ENCODE assay signal across 10 cellular contexts in genomic region chr19:56348289-56348877, GRCh38. TPM values are rescaled to one million over a fixed set of nuclear protein-coding genes. Genes with fewer than 3 reads are reported as not detected.
DNase-seq lines count a peak whose midpoint lies in the region; ATAC-seq, FAIRE-seq and TF ChIP-seq lines count a peak whose summit lies in the region.
"Had no signal": no experiment of that assay in that cellular context is flagged by ENCODE, and none has a peak within 500 bp of the region (broad histone marks: within the 10 kb centered on the region; RNA-seq: fewer than 3 reads in every experiment).

No MANE protein-coding gene starts in this region.

- no peak overlapping the region for H3K14ac ChIP-seq in IMR-90 (replicated peaks; ENCODE audit: low read depth, low read length)

- peaks cover 1% of the 10 kb centered on the region for H3K27me3 Mint-ChIP-seq in activated T-cell treated with anti-CD3 and anti-CD28 coated beads, Interleukin-2, amount 50 U/mL, for 24 hours
- no peaks in the 10 kb centered on the region for H3K27me3 Mint-ChIP-seq in activated CD4-positive, alpha-beta memory T cell treated with anti-CD3 and anti-CD28 coated beads for 36 hours
- no peaks in the 10 kb centered on the region for H3K27me3 Mint-ChIP-seq in progenitor cell of endocrine pancreas
- no peaks in the 10 kb centered on the region for H3K27me3 Mint-ChIP-seq in naive thymus-derived CD8-positive, alpha-beta T cell

- H3K4me3 ChIP-seq in IMR-90 (ENCODE audit: insufficient read depth, low read depth, low read length) (no peak overlapping the region), pancreas (no peak overlapping the region)

- H2BK5ac ChIP-seq in IMR-90 (ENCODE audit: low read depth, low read length, poor library complexity, severe bottlenecking): no peak overlapping the region

- no peak overlapping the region for H3K4me2 ChIP-seq in IMR-90 (ENCODE audit: low read depth, low read length)

- dilution Hi-C loops in IMR-90 (cut with HindIII; ENCODE audit: low sequenced_read_pairs, unreplicated experiment): no loop called here

- no CpG with 5 or more reads among the region's 5 CpGs for WGBS in IMR-90 (ENCODE audit: extremely low coverage in 2 of 2, insufficient read length in 1 of 2), 2 experiments
- WGBS in pancreas, 2 donors: 49 to 57% methylated on average over 5 of the region's 5 CpGs

- no peak overlapping the region for H3K18ac ChIP-seq in IMR-90 (ENCODE audit: low read depth, low read length)

- no peaks in the 10 kb centered on the region for H3K36me3 ChIP-seq in IMR-90 (ENCODE audit: control insufficient read depth, insufficient read depth, low read length)
- H3K36me3 ChIP-seq in pancreas: no peaks in the 10 kb centered on the region
- H3K36me3 ChIP-seq: neutrophil had no signal

- no peak for ATAC-seq in IMR-90 (ENCODE audit: low read depth)
- ATAC-seq in pancreas: no peak
- ATAC-seq in naive thymus-derived CD8-positive, alpha-beta T cell: no peak
- ATAC-seq: stimulated activated effector memory CD8-positive, alpha-beta T cell treated with anti-CD3 and anti-CD28 coated beads, Interleukin-12 subunit alpha, Interleukin-12 subunit beta, amount 100 ng/mL, for 72 hours had no signal

- H3K9me3 Mint-ChIP-seq in activated T-cell treated with anti-CD3 and anti-CD28 coated beads, Interleukin-2, amount 50 U/mL, for 24 hours: no peaks in the 10 kb centered on the region
- H3K9me3 Mint-ChIP-seq in activated CD4-positive, alpha-beta memory T cell treated with anti-CD3 and anti-CD28 coated beads for 36 hours: no peaks in the 10 kb centered on the region
- H3K9me3 Mint-ChIP-seq in progenitor cell of endocrine pancreas (ENCODE audit: low read depth): peaks cover 13% of the 10 kb centered on the region
- peaks cover 0 to 2% (median 0%) of the 10 kb centered on the region in 9 donors for H3K9me3 Mint-ChIP-seq in naive thymus-derived CD8-positive, alpha-beta T cell
- H3K9me3 Mint-ChIP-seq: stimulated activated effector memory CD8-positive, alpha-beta T cell treated with anti-CD3 and anti-CD28 coated beads, Interleukin-12 subunit alpha, Interleukin-12 subunit beta, amount 100 ng/mL, for 72 hours had no signal

- H4K20me1 ChIP-seq in IMR-90 (ENCODE audit: insufficient read depth, low read length): no peaks in the 10 kb centered on the region

- H3K79me1 ChIP-seq in IMR-90 (ENCODE audit: low read depth in 1 of 2, low read length in 2 of 2): no peaks in the 10 kb centered on the region

- no peak overlapping the region for H3K4ac ChIP-seq in IMR-90 (ENCODE audit: low read depth, low read length)

- TF ChIP-seq CTCF in IMR-90 (conservative IDR thresholded peaks at IDR 0.05; ENCODE audit: low read depth, low read length) (0 out of 2 replicates have a peak, but pooled peaks have one; percentile 11), progenitor cell of endocrine pancreas (IDR thresholded peaks at IDR 0.05; ENCODE audit: unreplicated experiment) (peak; percentile 30), pancreas (IDR thresholded peaks at IDR 0.05) (no peak)

- no peak overlapping the region for H2BK20ac ChIP-seq in IMR-90 (ENCODE audit: low read depth, low read length)

- in situ Hi-C loops in IMR-90 (cut with MboI; ENCODE audit: low sequenced_read_pairs): loop anchor here (10.0 kb wide), 1 partner anchor 284 kb away; no protein-coding TSS in a partner anchor

- DNase-seq in activated T-cell treated with anti-CD3 and anti-CD28 coated beads for 24 hours (ENCODE audit: low read depth) (peak; percentile 10), IMR-90 (no peak), progenitor cell of endocrine pancreas (ENCODE audit: low spot score, unreplicated experiment) (no peak), pancreas (no peak), middle frontal gyrus (ENCODE audit: extremely low spot score, low spot score) (no peak)
- DNase-seq in activated T-cell treated with anti-CD3 and anti-CD28 coated beads, Interleukin-2, amount 50 U/mL, for 24 hours: no peak
- peak; percentile 20 for DNase-seq in activated CD4-positive, alpha-beta memory T cell treated with anti-CD3 and anti-CD28 coated beads for 36 hours
- no peak for DNase-seq in naive thymus-derived CD8-positive, alpha-beta T cell

- no peak overlapping the region for H2BK120ac ChIP-seq in IMR-90 (ENCODE audit: low read depth, low read length)

- H3K36me3 Mint-ChIP-seq in activated T-cell treated with anti-CD3 and anti-CD28 coated beads, Interleukin-2, amount 50 U/mL, for 24 hours (ENCODE audit: low read depth): no peaks in the 10 kb centered on the region
- no peaks in the 10 kb centered on the region for H3K36me3 Mint-ChIP-seq in activated CD4-positive, alpha-beta memory T cell treated with anti-CD3 and anti-CD28 coated beads for 36 hours
- H3K36me3 Mint-ChIP-seq in progenitor cell of endocrine pancreas (ENCODE audit: insufficient read depth): no peaks in the 10 kb centered on the region
- H3K36me3 Mint-ChIP-seq in naive thymus-derived CD8-positive, alpha-beta T cell: peaks cover 0 to under 1% (median 0%) of the 10 kb centered on the region in 3 donors
- H3K36me3 Mint-ChIP-seq: stimulated activated effector memory CD8-positive, alpha-beta T cell treated with anti-CD3 and anti-CD28 coated beads, Interleukin-12 subunit alpha, Interleukin-12 subunit beta, amount 100 ng/mL, for 72 hours had no signal

- H3K23ac ChIP-seq in IMR-90 (ENCODE audit: low read depth, low read length): no peak overlapping the region

- no peak overlapping the region for H4K5ac ChIP-seq in IMR-90 (ENCODE audit: low read depth, low read length)

- H3K27ac Mint-ChIP-seq in activated T-cell treated with anti-CD3 and anti-CD28 coated beads, Interleukin-2, amount 50 U/mL, for 24 hours: no peak overlapping the region
- no peak overlapping the region for H3K27ac Mint-ChIP-seq in activated CD4-positive, alpha-beta memory T cell treated with anti-CD3 and anti-CD28 coated beads for 36 hours
- no peak overlapping the region for H3K27ac Mint-ChIP-seq in progenitor cell of endocrine pancreas
- no peak overlapping the region for H3K27ac Mint-ChIP-seq in naive thymus-derived CD8-positive, alpha-beta T cell
- H3K27ac Mint-ChIP-seq: stimulated activated effector memory CD8-positive, alpha-beta T cell treated with anti-CD3 and anti-CD28 coated beads, Interleukin-12 subunit alpha, Interleukin-12 subunit beta, amount 100 ng/mL, for 72 hours had no signal

- H2AK5ac ChIP-seq in IMR-90 (ENCODE audit: low read depth, low read length): no peak overlapping the region

- H3K4me3 Mint-ChIP-seq in activated T-cell treated with anti-CD3 and anti-CD28 coated beads, Interleukin-2, amount 50 U/mL, for 24 hours: no peak overlapping the region
- H3K4me3 Mint-ChIP-seq in activated CD4-positive, alpha-beta memory T cell treated with anti-CD3 and anti-CD28 coated beads for 36 hours: no peak overlapping the region
- no peak overlapping the region for H3K4me3 Mint-ChIP-seq in progenitor cell of endocrine pancreas (ENCODE audit: low read depth)
- no peak overlapping the region for H3K4me3 Mint-ChIP-seq in naive thymus-derived CD8-positive, alpha-beta T cell
- H3K4me3 Mint-ChIP-seq: stimulated activated effector memory CD8-positive, alpha-beta T cell treated with anti-CD3 and anti-CD28 coated beads, Interleukin-12 subunit alpha, Interleukin-12 subunit beta, amount 100 ng/mL, for 72 hours had no signal

- H3K9ac ChIP-seq in IMR-90 (ENCODE audit: low read depth, low read length): no peak overlapping the region

- no TSS peak for BruUV-seq in IMR-90 (replicated peaks; lab: Mats Ljungman, UMichigan)

- no peak for FAIRE-seq in pancreas (lab: Jason Lieb, UNC)

- peaks cover 1% of the 10 kb centered on the region for H3K4me1 Mint-ChIP-seq in activated T-cell treated with anti-CD3 and anti-CD28 coated beads, Interleukin-2, amount 50 U/mL, for 24 hours (ENCODE audit: low read depth)
- no peaks in the 10 kb centered on the region for H3K4me1 Mint-ChIP-seq in activated CD4-positive, alpha-beta memory T cell treated with anti-CD3 and anti-CD28 coated beads for 36 hours (ENCODE audit: low read depth)
- H3K4me1 Mint-ChIP-seq in progenitor cell of endocrine pancreas (ENCODE audit: low read depth): no peaks in the 10 kb centered on the region
- peaks cover 0 to 2% (median 0%) of the 10 kb centered on the region in 4 donors for H3K4me1 Mint-ChIP-seq in naive thymus-derived CD8-positive, alpha-beta T cell
- H3K4me1 Mint-ChIP-seq: stimulated activated effector memory CD8-positive, alpha-beta T cell treated with anti-CD3 and anti-CD28 coated beads, Interleukin-12 subunit alpha, Interleukin-12 subunit beta, amount 100 ng/mL, for 72 hours had no signal

- no peak for TF ChIP-seq POLR2A in IMR-90 (IDR thresholded peaks at IDR 0.05; ENCODE audit: low read depth, low read length)

- H3K9me1 ChIP-seq in IMR-90 (ENCODE audit: insufficient read depth, low read length): no peaks in the 10 kb centered on the region

- intact Hi-C loops in IMR-90 (cut with micrococcal nuclease) (no loop called here), pancreas (cut with DNase I) (no loop called here)
- intact Hi-C loops in activated CD4-positive, alpha-beta memory T cell treated with anti-CD3 and anti-CD28 coated beads for 36 hours (cut with micrococcal nuclease): no loop called here

- no peaks in the 10 kb centered on the region for H3K27me3 ChIP-seq in IMR-90 (ENCODE audit: control insufficient read depth, insufficient read depth, low read length)
- no peaks in the 10 kb centered on the region for H3K27me3 ChIP-seq in pancreas
- H3K27me3 ChIP-seq: neutrophil had no signal

- no peak overlapping the region for H2BK15ac ChIP-seq in IMR-90 (ENCODE audit: low read depth, low read length)

- peaks cover 4% of the 10 kb centered on the region; the same call in 1 of the 2 replicates for H3K9me3 ChIP-seq in IMR-90 (ENCODE audit: control insufficient read depth, insufficient read depth, low read length)
- no peaks in the 10 kb centered on the region for H3K9me3 ChIP-seq in pancreas
- H3K9me3 ChIP-seq: neutrophil had no signal

- no peak overlapping the region for H3K56ac ChIP-seq in IMR-90 (ENCODE audit: extremely low read depth, insufficient read depth, low read length)

- TF ChIP-seq RAD21 in IMR-90 (IDR thresholded peaks at IDR 0.05; ENCODE audit: low read length): no peak

- H4K91ac ChIP-seq in IMR-90 (ENCODE audit: insufficient read depth, low read depth, low read length): no peak overlapping the region

- H2AK9ac ChIP-seq in IMR-90 (replicated peaks; ENCODE audit: low read depth, low read length, poor library complexity): no peak overlapping the region

- no peak overlapping the region for H2AFZ ChIP-seq in IMR-90 (replicated peaks; ENCODE audit: low read length, poor library complexity)

- H3K4me1 ChIP-seq in IMR-90 (ENCODE audit: control insufficient read depth, insufficient read depth, low read length): no peaks in the 10 kb centered on the region
- H3K4me1 ChIP-seq in pancreas: no peaks in the 10 kb centered on the region

- H4K8ac ChIP-seq in IMR-90 (ENCODE audit: low read depth in 2 of 2, low read length in 2 of 2): no peak overlapping the region

- H3K27ac ChIP-seq in IMR-90 (ENCODE audit: insufficient read depth, low read length) (no peak overlapping the region), pancreas (no peak overlapping the region)
- H3K27ac ChIP-seq: neutrophil had no signal

- POLR2A ChIA-PET in IMR-90 (lab: Charles Lee; ENCODE audit: unreplicated experiment): no interaction called here
- POLR2A ChIA-PET in activated CD4-positive, alpha-beta memory T cell treated with anti-CD3 and anti-CD28 coated beads for 36 hours (lab: Charles Lee): interaction anchor here (0.5 kb wide), 1 partner anchor 294 kb away, joined by 3 read pairs; no protein-coding TSS in a partner anchor
- POLR2A ChIA-PET in naive thymus-derived CD8-positive, alpha-beta T cell (lab: Charles Lee): no interaction called here

- CTCF ChIA-PET in IMR-90 (lab: Yijun Ruan, JAX): interaction anchor here (0.6 to 0.9 kb wide), 3 partner anchors 13 to 95 kb away, joined by 3 to 4 read pairs (median 3); no protein-coding TSS in a partner anchor
- CTCF ChIA-PET in activated CD4-positive, alpha-beta memory T cell treated with anti-CD3 and anti-CD28 coated beads for 36 hours (lab: Charles Lee): interaction anchor here (0.6 to 3.4 kb wide), 20 partner anchors 10 to 1540 kb away, joined by 3 to 33 read pairs (median 3); no protein-coding TSS in a partner anchor

RNA-seq across cellular contexts. Expression of gene ZSCAN5A, which starts 33.7 kb away (rescaled TPM):
- 3.6 and 4.3 TPM in 2 replicates for total RNA-seq in IMR-90 (2012; rRNA removed)
- 5.0 and 7.5 TPM in 2 replicates for polyA plus RNA-seq in IMR-90 (2012; rRNA removed)
- 2.5 and 4.1 TPM in 2 replicates for polyA plus RNA-seq in IMR-90 (2012; cell fraction: cytosol; rRNA removed)
- 2.0 and 4.5 TPM in 2 replicates for polyA plus RNA-seq in IMR-90 (2012; cell fraction: nucleus; rRNA removed; ENCODE audit: low replicate concordance)
- total RNA-seq in activated CD4-positive, alpha-beta memory T cell treated with anti-CD3 and anti-CD28 coated beads for 36 hours: 1 to 10 TPM; 4.5 to 5.2 TPM
- total RNA-seq in progenitor cell of endocrine pancreas: 15.3 and 19.1 TPM in 2 replicates
- 1 to 10 TPM; 4.8 to 8.1 (median 6.2) TPM for total RNA-seq in pancreas
- 1 to 10 TPM; 4.4 to 5.0 TPM for polyA plus RNA-seq in pancreas
- total RNA-seq in naive thymus-derived CD8-positive, alpha-beta T cell: 10 to 100 TPM; 12.3 to 12.4 TPM
- 1 to 10 TPM; 7.4 to 8.9 (median 7.4) TPM for polyA plus RNA-seq in naive thymus-derived CD8-positive, alpha-beta T cell

RNA-seq across cellular contexts. Expression of gene ZNF582, which starts 45.0 kb away (rescaled TPM):
- 1.7 and 1.8 TPM in 2 replicates for total RNA-seq in IMR-90 (2012; rRNA removed)
- 1.6 and 1.9 TPM in 2 replicates for polyA plus RNA-seq in IMR-90 (2012; rRNA removed)
- polyA plus RNA-seq in IMR-90 (2012; cell fraction: cytosol; rRNA removed): 0.76 and 0.88 TPM in 2 replicates
- 0.67 and 2.1 TPM in 2 replicates for polyA plus RNA-seq in IMR-90 (2012; cell fraction: nucleus; rRNA removed; ENCODE audit: low replicate concordance)
- total RNA-seq in activated CD4-positive, alpha-beta memory T cell treated with anti-CD3 and anti-CD28 coated beads for 36 hours: under 1 TPM; 0.58 to 0.71 TPM
- 6.6 and 8.0 TPM in 2 replicates for total RNA-seq in progenitor cell of endocrine pancreas
- total RNA-seq in pancreas: 1 to 10 TPM; 1.2 to 2.0 (median 1.8) TPM
- polyA plus RNA-seq in pancreas: 1 to 10 TPM; 1.6 to 2.6 TPM
- 1 to 10 TPM; 5.8 to 7.1 TPM for total RNA-seq in naive thymus-derived CD8-positive, alpha-beta T cell
- polyA plus RNA-seq in naive thymus-derived CD8-positive, alpha-beta T cell: 1 to 10 TPM; 5.6 to 6.8 (median 6.5) TPM

RNA-seq across cellular contexts. Expression of gene ZNF583, which starts 55.7 kb away (rescaled TPM):
- 5.4 and 6.9 TPM in 2 replicates for total RNA-seq in IMR-90 (2012; rRNA removed)
- polyA plus RNA-seq in IMR-90 (2012; rRNA removed): 1.9 and 2.8 TPM in 2 replicates
- 0.46 and 0.47 TPM in 2 replicates for polyA plus RNA-seq in IMR-90 (2012; cell fraction: cytosol; rRNA removed)
- 0.45 and 4.9 TPM in 2 replicates for polyA plus RNA-seq in IMR-90 (2012; cell fraction: nucleus; rRNA removed; ENCODE audit: low replicate concordance)
- 1 to 10 TPM; 1.6 to 1.8 TPM for total RNA-seq in activated CD4-positive, alpha-beta memory T cell treated with anti-CD3 and anti-CD28 coated beads for 36 hours
- 10.1 and 11.3 TPM in 2 replicates for total RNA-seq in progenitor cell of endocrine pancreas
- 1 to 10 TPM; 1.7 to 3.4 (median 2.3) TPM for total RNA-seq in pancreas
- polyA plus RNA-seq in pancreas: 1 to 10 TPM in 1 of 2 donors, under 1 TPM in 1; 0.84 to 1.9 TPM
- 10 to 100 TPM; 12.1 to 13.5 TPM for total RNA-seq in naive thymus-derived CD8-positive, alpha-beta T cell
- polyA plus RNA-seq in naive thymus-derived CD8-positive, alpha-beta T cell: 10 to 100 TPM; 14.0 to 17.3 (median 14.5) TPM

Comparison
In these comparisons a context has a peak if more than half of its experiments do, and no peak if none do; other contexts are left out.
1. DNase-seq: peak in activated T-cell treated with anti-CD3 and anti-CD28 coated beads for 24 hours (single experiment) and activated CD4-positive, alpha-beta memory T cell treated with anti-CD3 and anti-CD28 coated beads for 36 hours (single experiment); none in activated T-cell treated with anti-CD3 and anti-CD28 coated beads, Interleukin-2, amount 50 U/mL, for 24 hours (single experiment), IMR-90 (single experiment), progenitor cell of endocrine pancreas (single experiment), pancreas (0 of 6), naive thymus-derived CD8-positive, alpha-beta T cell (0 of 10) and middle frontal gyrus (single experiment).
2. CTCF ChIP-seq: peak in IMR-90 (single experiment) and progenitor cell of endocrine pancreas (single experiment); none in pancreas (0 of 4).